1 cellular context compared by ENCODE assay signal in the genomic region with DNA sequence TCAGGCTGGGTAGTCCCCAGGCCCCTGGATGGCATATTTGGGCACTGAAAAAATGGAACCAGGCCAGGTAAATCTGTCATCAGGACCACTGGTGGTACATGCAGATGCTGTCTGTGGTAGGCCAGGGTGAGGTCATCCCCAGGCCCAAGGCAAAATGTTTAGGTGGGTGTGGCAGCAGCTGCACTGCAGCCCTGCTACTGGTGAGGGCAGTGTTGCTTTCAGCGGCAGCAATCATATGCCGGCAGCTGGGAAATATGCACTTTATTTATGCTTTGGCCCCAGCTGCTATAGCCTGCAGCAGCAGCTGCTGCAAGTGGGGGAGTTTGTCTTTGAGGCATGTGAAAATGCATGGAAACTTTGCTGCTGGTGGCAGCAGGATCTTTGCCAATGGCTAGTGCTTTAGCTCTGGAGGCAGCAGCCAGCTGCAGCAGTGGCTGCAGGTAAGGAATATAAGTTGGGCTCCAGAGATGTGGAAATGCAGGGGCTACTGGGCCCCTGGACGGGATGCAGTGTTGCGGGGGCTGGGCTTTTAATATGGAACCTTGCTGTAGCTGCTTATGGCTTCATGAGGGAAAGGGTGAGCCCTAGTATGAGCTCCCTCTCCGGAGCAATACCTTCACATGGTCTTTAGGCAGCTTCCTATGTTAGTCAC.
A peak's percentile ranks its signal among the peaks of the same experiment; 100 is the strongest.
TF ChIP-seq lines count a peak whose summit lies in the region.

No MANE protein-coding gene starts in this region.

TF ChIP-seq in HepG2, 621 proteins besides CTCF, POLR2A, EP300 and RAD21 (continued from another document):
- no peak for TF ChIP-seq ZNF784 (CRISPR knock-in tag; IDR thresholded peaks at IDR 0.05; ENCODE audit: borderline replicate concordance)
- TF ChIP-seq POLR2G (IDR thresholded peaks at IDR 0.05; ENCODE audit: low read depth, low read length), result no peak
- TF ChIP-seq, protein P1, sequence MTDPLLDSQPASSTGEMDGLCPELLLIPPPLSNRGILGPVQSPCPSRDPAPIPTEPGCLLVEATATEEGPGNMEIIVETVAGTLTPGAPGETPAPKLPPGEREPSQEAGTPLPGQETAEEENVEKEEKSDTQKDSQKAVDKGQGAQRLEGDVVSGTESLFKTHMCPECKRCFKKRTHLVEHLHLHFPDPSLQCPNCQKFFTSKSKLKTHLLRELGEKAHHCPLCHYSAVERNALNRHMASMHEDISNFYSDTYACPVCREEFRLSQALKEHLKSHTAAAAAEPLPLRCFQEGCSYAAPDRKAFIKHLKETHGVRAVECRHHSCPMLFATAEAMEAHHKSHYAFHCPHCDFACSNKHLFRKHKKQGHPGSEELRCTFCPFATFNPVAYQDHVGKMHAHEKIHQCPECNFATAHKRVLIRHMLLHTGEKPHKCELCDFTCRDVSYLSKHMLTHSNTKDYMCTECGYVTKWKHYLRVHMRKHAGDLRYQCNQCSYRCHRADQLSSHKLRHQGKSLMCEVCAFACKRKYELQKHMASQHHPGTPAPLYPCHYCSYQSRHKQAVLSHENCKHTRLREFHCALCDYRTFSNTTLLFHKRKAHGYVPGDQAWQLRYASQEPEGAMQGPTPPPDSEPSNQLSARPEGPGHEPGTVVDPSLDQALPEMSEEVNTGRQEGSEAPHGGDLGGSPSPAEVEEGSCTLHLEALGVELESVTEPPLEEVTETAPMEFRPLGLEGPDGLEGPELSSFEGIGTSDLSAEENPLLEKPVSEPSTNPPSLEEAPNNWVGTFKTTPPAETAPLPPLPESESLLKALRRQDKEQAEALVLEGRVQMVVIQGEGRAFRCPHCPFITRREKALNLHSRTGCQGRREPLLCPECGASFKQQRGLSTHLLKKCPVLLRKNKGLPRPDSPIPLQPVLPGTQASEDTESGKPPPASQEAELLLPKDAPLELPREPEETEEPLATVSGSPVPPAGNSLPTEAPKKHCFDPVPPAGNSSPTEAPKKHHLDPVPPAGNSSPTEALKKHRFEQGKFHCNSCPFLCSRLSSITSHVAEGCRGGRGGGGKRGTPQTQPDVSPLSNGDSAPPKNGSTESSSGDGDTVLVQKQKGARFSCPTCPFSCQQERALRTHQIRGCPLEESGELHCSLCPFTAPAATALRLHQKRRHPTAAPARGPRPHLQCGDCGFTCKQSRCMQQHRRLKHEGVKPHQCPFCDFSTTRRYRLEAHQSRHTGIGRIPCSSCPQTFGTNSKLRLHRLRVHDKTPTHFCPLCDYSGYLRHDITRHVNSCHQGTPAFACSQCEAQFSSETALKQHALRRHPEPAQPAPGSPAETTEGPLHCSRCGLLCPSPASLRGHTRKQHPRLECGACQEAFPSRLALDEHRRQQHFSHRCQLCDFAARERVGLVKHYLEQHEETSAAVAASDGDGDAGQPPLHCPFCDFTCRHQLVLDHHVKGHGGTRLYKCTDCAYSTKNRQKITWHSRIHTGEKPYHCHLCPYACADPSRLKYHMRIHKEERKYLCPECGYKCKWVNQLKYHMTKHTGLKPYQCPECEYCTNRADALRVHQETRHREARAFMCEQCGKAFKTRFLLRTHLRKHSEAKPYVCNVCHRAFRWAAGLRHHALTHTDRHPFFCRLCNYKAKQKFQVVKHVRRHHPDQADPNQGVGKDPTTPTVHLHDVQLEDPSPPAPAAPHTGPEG (CRISPR knock-in tag; IDR thresholded peaks at IDR 0.05), result no peak
- no peak for TF ChIP-seq EHMT2 (IDR thresholded peaks at IDR 0.05; ENCODE audit: borderline replicate concordance, low read depth, low read length)
- TF ChIP-seq HNF4G (IDR thresholded peaks at IDR 0.05; ENCODE audit: borderline replicate concordance, low read depth, low read length), result no peak
- no peak for TF ChIP-seq HNF4G (CRISPR knock-in tag; IDR thresholded peaks at IDR 0.05; ENCODE audit: borderline replicate concordance, low read depth)
- TF ChIP-seq HNRNPH1 (optimal IDR thresholded peaks at IDR 0.05; ENCODE audit: low read depth, low read length), result no peak
- TF ChIP-seq ZNF570 (CRISPR knock-in tag; IDR thresholded peaks at IDR 0.05; ENCODE audit: borderline replicate concordance), result no peak
- no peak for TF ChIP-seq PRDM4 (CRISPR knock-in tag; IDR thresholded peaks at IDR 0.05; ENCODE audit: borderline replicate concordance)
- TF ChIP-seq RBFOX2 (IDR thresholded peaks at IDR 0.05; ENCODE audit: low read depth, low read length), result no peak
- TF ChIP-seq, protein P2, sequence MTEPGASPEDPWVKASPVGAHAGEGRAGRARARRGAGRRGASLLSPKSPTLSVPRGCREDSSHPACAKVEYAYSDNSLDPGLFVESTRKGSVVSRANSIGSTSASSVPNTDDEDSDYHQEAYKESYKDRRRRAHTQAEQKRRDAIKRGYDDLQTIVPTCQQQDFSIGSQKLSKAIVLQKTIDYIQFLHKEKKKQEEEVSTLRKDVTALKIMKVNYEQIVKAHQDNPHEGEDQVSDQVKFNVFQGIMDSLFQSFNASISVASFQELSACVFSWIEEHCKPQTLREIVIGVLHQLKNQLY (CRISPR knock-in tag; IDR thresholded peaks at IDR 0.05), result no peak
- no peak for TF ChIP-seq ZNF33B (CRISPR knock-in tag; IDR thresholded peaks at IDR 0.05)
- peak; percentile 60 for TF ChIP-seq STAG1 (CRISPR knock-in tag; IDR thresholded peaks at IDR 0.05)
- TF ChIP-seq REPIN1 (CRISPR knock-in tag; IDR thresholded peaks at IDR 0.05; ENCODE audit: borderline replicate concordance, low read depth), result no peak
- no peak for TF ChIP-seq ZNF790 (CRISPR knock-in tag; IDR thresholded peaks at IDR 0.05; ENCODE audit: borderline replicate concordance)
- TF ChIP-seq KLF12 (CRISPR knock-in tag; IDR thresholded peaks at IDR 0.05; ENCODE audit: borderline replicate concordance), result peak; percentile 78; the same call in 1 of the 2 replicates
- no peak for TF ChIP-seq CC2D1A (CRISPR knock-in tag; IDR thresholded peaks at IDR 0.05)
- no peak for TF ChIP-seq ZNF780A (CRISPR knock-in tag; IDR thresholded peaks at IDR 0.05)
- no peak for TF ChIP-seq SIX4 (CRISPR knock-in tag; IDR thresholded peaks at IDR 0.05)
- no peak for TF ChIP-seq SRSF9 (IDR thresholded peaks at IDR 0.05; ENCODE audit: borderline replicate concordance, insufficient read depth, low read depth, low read length, poor library complexity, severe bottlenecking)
- no peak for TF ChIP-seq ISL2 (CRISPR knock-in tag; IDR thresholded peaks at IDR 0.05)
- TF ChIP-seq HNF1A (IDR thresholded peaks at IDR 0.05; ENCODE audit: low read depth), result no peak
- TF ChIP-seq HNF1A (CRISPR knock-in tag; IDR thresholded peaks at IDR 0.05; ENCODE audit: borderline replicate concordance), result no peak
- TF ChIP-seq SKI (IDR thresholded peaks at IDR 0.05; ENCODE audit: partially characterized antibody), result no peak
- TF ChIP-seq CCDC6 (CRISPR knock-in tag; IDR thresholded peaks at IDR 0.05), result no peak
- TF ChIP-seq ZC3H4 (CRISPR knock-in tag; IDR thresholded peaks at IDR 0.05; ENCODE audit: borderline replicate concordance), result no peak
- no peak for TF ChIP-seq ZNF580 (CRISPR knock-in tag; IDR thresholded peaks at IDR 0.05; ENCODE audit: borderline replicate concordance, low read depth)
- no peak for TF ChIP-seq USF2 (IDR thresholded peaks at IDR 0.05; ENCODE audit: low read depth, low read length)
- no peak for TF ChIP-seq USF2 (CRISPR knock-in tag; IDR thresholded peaks at IDR 0.05; ENCODE audit: borderline replicate concordance)
TF ChIP-seq in HepG2: peak in this region for 4.
